In the genomic region with DNA sequence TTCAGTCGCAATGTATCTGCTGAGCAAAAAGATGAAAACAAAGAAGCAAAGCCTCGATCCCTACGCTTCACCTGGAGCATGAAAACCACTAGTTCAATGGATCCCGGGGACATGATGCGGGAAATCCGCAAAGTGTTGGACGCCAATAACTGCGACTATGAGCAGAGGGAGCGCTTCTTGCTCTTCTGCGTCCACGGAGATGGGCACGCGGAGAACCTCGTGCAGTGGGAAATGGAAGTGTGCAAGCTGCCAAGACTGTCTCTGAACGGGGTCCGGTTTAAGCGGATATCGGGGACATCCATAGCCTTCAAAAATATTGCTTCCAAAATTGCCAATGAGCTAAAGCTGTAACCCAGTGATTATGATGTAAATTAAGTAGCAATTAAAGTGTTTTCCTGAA, we compare ENCODE assay signal across 19 cellular contexts.
"Had no signal": no experiment of that assay in that cellular context is flagged by ENCODE, and none has a peak within 500 bp of the region (broad histone marks: within the 10 kb centered on the region; RNA-seq: fewer than 3 reads in every experiment).

No MANE protein-coding gene starts in this region.

- H3K27me3 ChIP-seq: adrenal gland, cardiac muscle cell, foreskin keratinocyte, left lung, right atrium auricular region, upper lobe of right lung had no signal

- H3K4me3 ChIP-seq: adrenal gland, cardiac muscle cell, left lung, prostate gland, right atrium auricular region, skin epidermis, upper lobe of right lung had no signal

- H3K27ac ChIP-seq: adrenal gland, cardiac muscle cell, foreskin keratinocyte, left lung, prostate gland, right atrium auricular region, skin epidermis, upper lobe of right lung had no signal

- DNase-seq: activated CD4-positive, alpha-beta memory T cell treated with anti-CD3 and anti-CD28 coated beads, Interleukin-2, amount 10 ng/mL, durations not matched to agents 7 days and 5 days; activated CD4-positive, alpha-beta T cell treated with anti-CD3 and anti-CD28 coated beads for 48 hours; activated CD4-positive, CD25-positive, alpha-beta regulatory T cell; activated effector memory CD4-positive, alpha-beta T cell treated with Interleukin-2 at 50 U/mL for 16 hours; activated T-cell treated with anti-CD3 and anti-CD28 coated beads, Interleukin-2, amount 50 U/mL, for 4 hours; foreskin keratinocyte; glutamatergic neuron; hippocampal formation; left lung; T-helper 1 cell; T-helper 9 cell; upper lobe of right lung had no signal

- FAIRE-seq: keratinocyte had no signal

- H3K9me3 ChIP-seq: adrenal gland, left lung, prostate gland, right atrium auricular region, upper lobe of right lung had no signal

- ATAC-seq: activated naive CD4-positive, alpha-beta T cell treated with anti-CD3 and anti-CD28 coated beads, Interleukin-2, amount 50 U/mL, for 72 hours; activated T-cell treated with anti-CD3 and anti-CD28 coated beads, Interleukin-2, amount 50 U/mL, for 4 hours; foreskin keratinocyte; left lung; upper lobe of right lung had no signal

- H3K4me3 Mint-ChIP-seq: activated CD4-positive, alpha-beta memory T cell treated with anti-CD3 and anti-CD28 coated beads, Interleukin-2, amount 10 ng/mL, durations not matched to agents 7 days and 5 days; activated T-cell treated with anti-CD3 and anti-CD28 coated beads, Interleukin-2, amount 50 U/mL, for 4 hours had no signal

- H3K9me3 Mint-ChIP-seq: activated CD4-positive, alpha-beta memory T cell treated with anti-CD3 and anti-CD28 coated beads, Interleukin-2, amount 10 ng/mL, durations not matched to agents 7 days and 5 days; activated naive CD4-positive, alpha-beta T cell treated with anti-CD3 and anti-CD28 coated beads, Interleukin-2, amount 50 U/mL, for 72 hours; activated T-cell treated with anti-CD3 and anti-CD28 coated beads, Interleukin-2, amount 50 U/mL, for 4 hours had no signal

- H3K4me1 ChIP-seq: prostate gland had no signal

- H3K27me3 Mint-ChIP-seq: activated CD4-positive, alpha-beta memory T cell treated with anti-CD3 and anti-CD28 coated beads, Interleukin-2, amount 10 ng/mL, durations not matched to agents 7 days and 5 days had no signal

- H3K27ac Mint-ChIP-seq: activated CD4-positive, alpha-beta memory T cell treated with anti-CD3 and anti-CD28 coated beads, Interleukin-2, amount 10 ng/mL, durations not matched to agents 7 days and 5 days had no signal
